Comparison of ENCODE assay signal across 1 cellular context in the genomic region with DNA sequence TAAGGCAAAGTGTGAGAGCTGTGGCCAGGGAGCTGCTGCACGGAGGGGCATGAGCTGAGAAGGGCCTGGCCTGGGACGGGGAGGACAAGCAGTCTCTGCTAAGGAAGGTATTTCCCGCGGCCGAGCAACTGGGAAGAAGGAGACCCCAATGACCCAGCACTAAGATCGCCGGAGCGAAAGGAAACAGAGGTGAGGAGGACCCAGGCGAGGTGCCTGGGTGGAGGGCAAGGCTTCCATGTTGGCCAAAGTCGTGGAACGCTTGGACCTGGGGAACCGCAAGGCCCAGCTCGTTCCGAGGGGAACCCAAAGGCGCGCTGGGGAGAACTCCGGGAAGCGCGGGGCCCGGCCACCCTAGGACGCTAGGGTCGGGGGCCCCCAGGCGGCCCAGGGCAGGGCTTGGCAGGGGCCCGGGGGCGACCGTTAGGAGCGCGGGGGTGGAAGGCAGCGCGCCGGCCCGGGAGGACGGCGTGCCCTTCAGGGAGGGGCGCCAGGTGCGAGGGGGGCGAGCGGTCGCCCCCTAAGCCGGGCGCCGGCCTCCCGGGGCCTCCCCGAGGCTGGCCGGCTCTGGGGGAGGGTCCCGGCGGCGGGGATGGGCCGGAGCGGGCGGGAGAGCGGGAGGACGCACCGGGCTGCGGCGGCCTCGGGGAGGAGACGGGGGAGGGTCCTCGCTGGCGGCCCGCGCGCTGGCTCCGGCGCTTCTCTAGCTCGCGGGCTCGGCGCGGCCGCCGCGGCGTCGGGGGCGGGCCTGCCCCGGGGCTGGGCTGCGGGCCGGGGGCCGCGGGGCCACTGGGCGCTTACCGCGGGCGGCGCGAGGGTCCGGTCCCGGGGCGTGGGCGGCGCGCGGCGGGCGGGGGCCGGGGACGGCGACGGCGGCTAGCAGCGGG.
A peak's percentile ranks its signal among the peaks of the same experiment; 100 is the strongest.
TF ChIP-seq lines count a peak whose summit lies in the region.

No MANE protein-coding gene starts in this region.

TF ChIP-seq in endothelial cell of umbilical vein, 7 proteins besides CTCF, POLR2A, EP300 and RAD21:
- TF ChIP-seq JUN (IDR thresholded peaks at IDR 0.05; ENCODE audit: borderline replicate concordance, insufficient read depth, insufficient read length, low read depth) (no peak), POLR2AphosphoS5 (IDR thresholded peaks at IDR 0.05; ENCODE audit: insufficient read depth, low read depth, low read length) (peak; percentile 38)
